Comparison of ENCODE assay signal across 1 cellular context in genomic region chr2:37321029-37321682, GRCh38.
TF ChIP-seq lines count a peak whose summit lies in the region.

No MANE protein-coding gene starts in this region.

TF ChIP-seq in GM23338, 12 proteins besides CTCF, POLR2A, EP300 and RAD21:
- TF ChIP-seq ZNF462 (CRISPR knock-in tag; IDR thresholded peaks at IDR 0.05) (no peak), POLR2AphosphoS5 (IDR thresholded peaks at IDR 0.05; ENCODE audit: low read depth) (no peak), EZH2phosphoT487 (IDR thresholded peaks at IDR 0.05; ENCODE audit: unreplicated experiment) (no peak), CREB1 (CRISPR knock-in tag; IDR thresholded peaks at IDR 0.05; ENCODE audit: low read depth) (no peak), REST (IDR thresholded peaks at IDR 0.05; ENCODE audit: unreplicated experiment) (no peak), EZH2 (IDR thresholded peaks at IDR 0.05; ENCODE audit: low read depth, unreplicated experiment) (no peak), STAT1 (IDR thresholded peaks at IDR 0.05; ENCODE audit: unreplicated experiment) (no peak), ZNF114 (CRISPR knock-in tag; IDR thresholded peaks at IDR 0.05) (no peak), NANOG (IDR thresholded peaks at IDR 0.05; ENCODE audit: borderline replicate concordance) (no peak), JUNB (IDR thresholded peaks at IDR 0.05; ENCODE audit: unreplicated experiment) (no peak), ZNF331 (CRISPR knock-in tag; IDR thresholded peaks at IDR 0.05; ENCODE audit: low read depth) (no peak)
- TF ChIP-seq, protein P1, sequence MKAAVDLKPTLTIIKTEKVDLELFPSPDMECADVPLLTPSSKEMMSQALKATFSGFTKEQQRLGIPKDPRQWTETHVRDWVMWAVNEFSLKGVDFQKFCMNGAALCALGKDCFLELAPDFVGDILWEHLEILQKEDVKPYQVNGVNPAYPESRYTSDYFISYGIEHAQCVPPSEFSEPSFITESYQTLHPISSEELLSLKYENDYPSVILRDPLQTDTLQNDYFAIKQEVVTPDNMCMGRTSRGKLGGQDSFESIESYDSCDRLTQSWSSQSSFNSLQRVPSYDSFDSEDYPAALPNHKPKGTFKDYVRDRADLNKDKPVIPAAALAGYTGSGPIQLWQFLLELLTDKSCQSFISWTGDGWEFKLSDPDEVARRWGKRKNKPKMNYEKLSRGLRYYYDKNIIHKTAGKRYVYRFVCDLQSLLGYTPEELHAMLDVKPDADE (IDR thresholded peaks at IDR 0.05) = no peak
